In genomic region chr1:172778461-172779455, GRCh38 we compare ENCODE assay signal across 8 cellular contexts.
A peak's percentile ranks its signal among the peaks of the same experiment; 100 is the strongest.
DNase-seq lines count a peak whose midpoint lies in the region; ATAC-seq and TF ChIP-seq lines count a peak whose summit lies in the region.

No MANE protein-coding gene starts in this region.

- H2BK5ac ChIP-seq in neuronal stem cell (ENCODE audit: low read length), result no peak overlapping the region

- POLR2A ChIA-PET in MCF 10A (lab: Yijun Ruan, JAX), result interaction anchor here (1.2 to 2.2 kb wide), 3 partner anchors 12 to 32 kb away, joined by 4 to 9 read pairs (median 4); no protein-coding TSS in a partner anchor

- H3K27me3 Mint-ChIP-seq in MCF 10A (ENCODE audit: insufficient read depth, unreplicated experiment), result no peaks in the 10 kb centered on the region
- peaks cover 8% of the 10 kb centered on the region for H3K27me3 Mint-ChIP-seq in type B pancreatic cell

- peak; percentile 72 for ATAC-seq in HG03196 (IDR thresholded peaks at IDR 0.05; ENCODE audit: unreplicated experiment)

- no peak overlapping the region for H3K23ac ChIP-seq in neuronal stem cell (ENCODE audit: low read depth, low read length, poor library complexity)

- H3K36me3 Mint-ChIP-seq in MCF 10A (ENCODE audit: insufficient read depth, unreplicated experiment), result no peaks in the 10 kb centered on the region
- H3K36me3 Mint-ChIP-seq in type B pancreatic cell, result no peaks in the 10 kb centered on the region

- H4K8ac ChIP-seq in neuronal stem cell (ENCODE audit: low read depth, low read length), result no peak overlapping the region

- H2BK15ac ChIP-seq in neuronal stem cell (ENCODE audit: low read length), result no peak overlapping the region

- H2BK12ac ChIP-seq in neuronal stem cell (ENCODE audit: low read length), result no peak overlapping the region

- no CpG with 5 or more reads among the region's 7 CpGs for WGBS in neuronal stem cell (ENCODE audit: extremely low coverage in 2 of 2, insufficient read length in 2 of 2, insufficient replicate concordance in 1 of 2), 2 donors

- H3K4me1 ChIP-seq in breast epithelium (no peaks in the 10 kb centered on the region), neuronal stem cell (ENCODE audit: control insufficient read depth in 2 of 2, insufficient read depth in 1 of 2, low read depth in 1 of 2, low read length in 2 of 2) (peaks cover 0 to 3% of the 10 kb centered on the region in 2 donors)

- peaks cover 0 to 5% of the 10 kb centered on the region in 2 donors for H3K9me3 ChIP-seq in breast epithelium
- no peaks in the 10 kb centered on the region for H3K9me3 ChIP-seq in neuronal stem cell (replicated peaks in 1 of 2; ENCODE audit: control insufficient read depth in 2 of 2, insufficient read depth in 1 of 2, low read depth in 1 of 2, low read length in 2 of 2)

- no peak overlapping the region for H3K4ac ChIP-seq in neuronal stem cell (ENCODE audit: low read length)

- CTCF ChIA-PET in MCF 10A (lab: Yijun Ruan, JAX), result interaction anchor here (0.6 to 1.8 kb wide), 9 partner anchors 10 to 1377 kb away, joined by 3 to 13 read pairs (median 3); partner anchors contain the start of gene PIGC

- H3K4me1 Mint-ChIP-seq in MCF 10A (ENCODE audit: insufficient read depth, unreplicated experiment), result no peaks in the 10 kb centered on the region
- H3K4me1 Mint-ChIP-seq in type B pancreatic cell (ENCODE audit: unreplicated experiment), result no peaks in the 10 kb centered on the region

- H3K4me3 Mint-ChIP-seq in MCF 10A (ENCODE audit: unreplicated experiment), result no peak overlapping the region
- H3K4me3 Mint-ChIP-seq in type B pancreatic cell, result no peak overlapping the region

- no peak for TF ChIP-seq POLR2A in breast epithelium (IDR thresholded peaks at IDR 0.05)

- H3K9me3 Mint-ChIP-seq in MCF 10A (ENCODE audit: unreplicated experiment) (peaks cover 11% of the 10 kb centered on the region), type B pancreatic cell (no peaks in the 10 kb centered on the region)

- H3K14ac ChIP-seq in neuronal stem cell (ENCODE audit: low read length), result no peak overlapping the region

- H3K36me3 ChIP-seq in breast epithelium (no peaks in the 10 kb centered on the region), neuronal stem cell (replicated peaks in 1 of 2; ENCODE audit: control insufficient read depth in 2 of 2, insufficient read depth in 2 of 2, low read length in 2 of 2) (no peaks in the 10 kb centered on the region)

- no TSS peak for BruUV-seq in MCF 10A (replicated peaks; lab: Mats Ljungman, UMichigan)

- no peaks in the 10 kb centered on the region for H3K79me1 ChIP-seq in neuronal stem cell (ENCODE audit: low read depth, low read length)

- H2AFZ ChIP-seq in neuronal stem cell (ENCODE audit: low read length), result no peak overlapping the region

- DNase-seq in MCF 10A (ENCODE audit: unreplicated experiment) (peak; percentile 14), breast epithelium (ENCODE audit: low spot score in 2 of 2) (no peak), amniotic epithelial cell (ENCODE audit: low read depth) (peak; percentile 26), type B pancreatic cell (ENCODE audit: extremely low spot score, unreplicated experiment) (no peak), occipital lobe (lab: John Stamatoyannopoulos, UW) (no peak), neuronal stem cell (ENCODE audit: low spot score) (no peak), cerebellar nuclear complex (lab: John Stamatoyannopoulos, UW) (no peak)

- no peak overlapping the region for H2BK120ac ChIP-seq in neuronal stem cell (ENCODE audit: low read depth, low read length)

- no peak overlapping the region for H3K27ac ChIP-seq in breast epithelium
- H3K27ac ChIP-seq in neuronal stem cell (replicated peaks; ENCODE audit: low read length), result no peak overlapping the region

- H2AK5ac ChIP-seq in neuronal stem cell (ENCODE audit: low read depth, low read length), result no peak overlapping the region

- H3K9ac ChIP-seq in neuronal stem cell (ENCODE audit: low read depth, low read length, poor library complexity), result no peak overlapping the region

- no peaks in the 10 kb centered on the region for H3K27me3 ChIP-seq in breast epithelium
- H3K27me3 ChIP-seq in neuronal stem cell (ENCODE audit: control insufficient read depth in 3 of 3, insufficient read depth in 3 of 3, low read depth in 1 of 3, low read length in 3 of 3), result no peaks in the 10 kb centered on the region

- intact Hi-C loops in MCF 10A (cut with micrococcal nuclease) (no loop called here), breast epithelium (cut with DNase I; ENCODE audit: low total_unique reads) (no loop called here)

- TF ChIP-seq CTCF in MCF 10A (IDR thresholded peaks at IDR 0.05; ENCODE audit: unreplicated experiment) (peak; percentile 10), breast epithelium (IDR thresholded peaks at IDR 0.05) (no peak), type B pancreatic cell (conservative IDR thresholded peaks at IDR 0.05) (peak; percentile 32)

- no peak overlapping the region for H4K91ac ChIP-seq in neuronal stem cell (ENCODE audit: low read depth, low read length, poor library complexity)

- H3K4me3 ChIP-seq in breast epithelium (no peak overlapping the region), neuronal stem cell (ENCODE audit: low read length in 2 of 2) (no peak overlapping the region)

- no peak overlapping the region for H3K27ac Mint-ChIP-seq in MCF 10A (ENCODE audit: low read depth, unreplicated experiment)
- no peak overlapping the region for H3K27ac Mint-ChIP-seq in type B pancreatic cell

- no peak overlapping the region for H3K18ac ChIP-seq in neuronal stem cell (ENCODE audit: low read length)

- H3K4me2 ChIP-seq in neuronal stem cell (ENCODE audit: insufficient read depth, low read length, poor library complexity, severe bottlenecking), result no peak overlapping the region

Comparison
In these comparisons a context has a peak if more than half of its experiments do, and no peak if none do; other contexts are left out.
1. DNase-seq: peak in MCF 10A (single experiment) and amniotic epithelial cell (single experiment); none in breast epithelium (0 of 2), type B pancreatic cell (single experiment), occipital lobe (single experiment), neuronal stem cell (single experiment) and cerebellar nuclear complex (0 of 2).
2. CTCF ChIP-seq: peak in MCF 10A (single experiment) and type B pancreatic cell (single experiment); none in breast epithelium (0 of 3).